In genomic region chr9:123418052-123418430, GRCh38 we compare ENCODE assay signal across 24 cellular contexts.
"Had no signal": no experiment of that assay in that cellular context is flagged by ENCODE, and none has a peak within 500 bp of the region (broad histone marks: within the 10 kb centered on the region; RNA-seq: fewer than 3 reads in every experiment).

No MANE protein-coding gene starts in this region.

- H3K36me3 ChIP-seq: colonic mucosa, pancreas, uterus had no signal

- H3K27ac ChIP-seq: colonic mucosa, pancreas, psoas muscle, thoracic aorta, uterus, VCaP had no signal

- H3K27me3 ChIP-seq: colonic mucosa, pancreas, uterus had no signal

- ATAC-seq: activated CD4-positive, CD25-positive, alpha-beta regulatory T cell treated with anti-CD3 and anti-CD28 coated beads, Interleukin-2, amount 50 U/mL, for 24 hours; activated T-cell treated with anti-CD3 and anti-CD28 coated beads, Interleukin-2, amount 50 U/mL, for 4 hours; left ventricle myocardium superior; pancreas; psoas muscle; stimulated activated naive CD8-positive, alpha-beta T cell treated with anti-CD3 and anti-CD28 coated beads, Interleukin-15, Interleukin-2, amounts not matched to agents 100 U/mL and 50 U/mL, for 24 hours had no signal

- H3K4me3 Mint-ChIP-seq: activated naive CD4-positive, alpha-beta T cell treated with anti-CD3 and anti-CD28 coated beads, Interleukin-2, amount 50 U/mL, for 24 hours; activated T-cell treated with anti-CD3 and anti-CD28 coated beads, Interleukin-2, amount 50 U/mL, for 4 hours; nephron; T-helper 1 cell treated with Interleukin-12 subunit alpha and Interleukin-12 subunit beta and Interleukin-4 antibody, amounts not matched to agents 30 μg/mL and 1 μg/mL, for 36 hours had no signal

- H3K9me3 ChIP-seq: colonic mucosa, pancreas, psoas muscle, thoracic aorta, uterus had no signal

- H3K9me3 Mint-ChIP-seq: activated naive CD4-positive, alpha-beta T cell treated with anti-CD3 and anti-CD28 coated beads, Interleukin-2, amount 50 U/mL, for 24 hours; activated T-cell treated with anti-CD3 and anti-CD28 coated beads, Interleukin-2, amount 50 U/mL, for 4 hours; activated T-helper 2 cell treated with anti-CD3 and anti-CD28 coated beads, Interferon-gamma antibody, Interleukin-2, Interleukin-4, amounts not matched to agents 10 μg/mL and 5 μg/mL and 100 μg/mL, durations not matched to agents 14 hours and 24 hours and 36 hours; nephron; T-helper 1 cell treated with Interleukin-12 subunit alpha and Interleukin-12 subunit beta and Interleukin-4 antibody, amounts not matched to agents 30 μg/mL and 1 μg/mL, for 36 hours had no signal

- H3K4me3 ChIP-seq: colonic mucosa, pancreas, psoas muscle, thoracic aorta, uterus had no signal

- H3K4me1 ChIP-seq: colonic mucosa, pancreas, psoas muscle, uterus had no signal

- H3K27me3 Mint-ChIP-seq: activated naive CD4-positive, alpha-beta T cell treated with anti-CD3 and anti-CD28 coated beads, Interleukin-2, amount 50 U/mL, for 24 hours had no signal

- H3K4me1 Mint-ChIP-seq: activated naive CD4-positive, alpha-beta T cell treated with anti-CD3 and anti-CD28 coated beads, Interleukin-2, amount 50 U/mL, for 24 hours had no signal

- DNase-seq: activated CD4-positive, alpha-beta T cell treated with anti-CD3 and anti-CD28 coated beads for 48 hours; activated CD4-positive, alpha-beta T cell treated with anti-CD3 and anti-CD28 coated beads, Interleukin-2, amount 50 U/mL, for 48 hours; activated CD8-positive, alpha-beta memory T cell treated with anti-CD3 and anti-CD28 coated beads, Interleukin-2, amount 50 U/mL, for 48 hours; activated T-cell treated with anti-CD3 and anti-CD28 coated beads, Interleukin-2, amount 50 U/mL, for 4 hours; colonic mucosa; effector CD8-positive, alpha-beta T cell; left ventricle myocardium superior; nucleus accumbens; psoas muscle; stimulated activated CD4-positive, alpha-beta T cell treated with anti-CD3 and anti-CD28 coated beads, Interleukin-12 subunit alpha, Interleukin-12 subunit beta, amount 100 ng/mL, for 4 hours; stimulated activated CD4-positive, alpha-beta T cell treated with anti-CD3 and anti-CD28 coated beads, Interleukin-4, amount 100 ng/mL, for 1 hour; stimulated activated naive CD8-positive, alpha-beta T cell treated with anti-CD3 and anti-CD28 coated beads, Interleukin-15, Interleukin-2, amounts not matched to agents 100 U/mL and 50 U/mL, for 24 hours; SW 1271; T-helper 9 cell; trophoblast cell; uterus had no signal

- H3K27ac Mint-ChIP-seq: activated naive CD4-positive, alpha-beta T cell treated with anti-CD3 and anti-CD28 coated beads, Interleukin-2, amount 50 U/mL, for 24 hours; activated T-helper 2 cell treated with anti-CD3 and anti-CD28 coated beads, Interferon-gamma antibody, Interleukin-2, Interleukin-4, amounts not matched to agents 10 μg/mL and 5 μg/mL and 100 μg/mL, durations not matched to agents 14 hours and 24 hours and 36 hours; nephron; T-helper 1 cell treated with Interleukin-12 subunit alpha and Interleukin-12 subunit beta and Interleukin-4 antibody, amounts not matched to agents 30 μg/mL and 1 μg/mL, for 36 hours had no signal
